8 cellular contexts compared by ENCODE assay signal in the genomic region with DNA sequence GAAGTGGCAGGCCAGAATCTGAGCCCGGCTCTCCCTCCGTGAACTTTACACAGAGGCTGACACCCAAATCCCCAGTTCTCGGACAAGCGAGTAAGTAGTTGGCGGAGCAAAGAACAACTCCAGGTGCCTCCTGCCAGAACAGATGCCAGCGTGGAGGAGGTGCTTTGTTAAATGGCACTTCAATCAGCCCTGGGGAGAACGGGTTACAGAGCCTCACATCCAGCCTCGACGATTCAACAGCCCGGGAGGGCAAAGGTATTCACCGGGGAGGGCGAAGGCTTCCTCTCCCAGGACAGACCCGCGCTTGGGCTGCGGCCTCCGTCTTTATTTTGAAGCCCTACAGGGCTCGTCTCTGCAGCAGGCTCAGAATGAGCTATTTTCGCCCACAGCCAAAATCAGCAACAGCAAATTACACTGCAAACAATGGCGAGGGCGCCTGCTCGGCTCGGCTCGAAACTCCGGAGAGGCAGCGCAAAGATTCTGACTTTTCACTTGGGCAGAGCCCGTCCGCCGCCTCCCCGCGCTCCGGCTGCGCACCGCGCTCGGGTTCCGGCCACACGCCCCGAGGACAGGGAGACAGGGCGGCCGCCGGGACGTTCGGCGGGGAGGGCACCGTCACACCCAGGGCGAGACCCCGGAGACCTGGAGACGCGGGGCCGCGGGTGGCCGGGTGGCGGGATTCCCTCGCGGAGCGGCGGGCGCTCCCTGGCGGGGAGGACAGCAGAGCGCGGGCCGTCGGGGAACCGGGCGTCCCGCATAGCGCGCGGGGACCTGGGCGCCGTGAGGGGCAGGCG. TPM values are rescaled to one million over a fixed set of nuclear protein-coding genes. Genes with fewer than 3 reads are reported as not detected.
DNase-seq lines count a peak whose midpoint lies in the region; ATAC-seq and TF ChIP-seq lines count a peak whose summit lies in the region.

No MANE protein-coding gene starts in this region.

- WGBS in liver = 4% methylated on average over 72 of the region's 72 CpGs

- TF ChIP-seq RAD21 in liver (IDR thresholded peaks at IDR 0.05) = peak; percentile 3 to 29

- no peak overlapping the region for H3K27ac Mint-ChIP-seq in CD4-positive, CD25-positive, alpha-beta regulatory T cell
- H3K27ac Mint-ChIP-seq in stimulated activated effector memory CD8-positive, alpha-beta T cell treated with anti-CD3 and anti-CD28 coated beads, Interleukin-12 subunit alpha, Interleukin-12 subunit beta, amount 100 ng/mL, for 72 hours = peak overlapping the region; percentile 73

- no peaks in the 10 kb centered on the region for H3K36me3 Mint-ChIP-seq in CD4-positive, CD25-positive, alpha-beta regulatory T cell
- no peaks in the 10 kb centered on the region for H3K36me3 Mint-ChIP-seq in stimulated activated effector memory CD8-positive, alpha-beta T cell treated with anti-CD3 and anti-CD28 coated beads, Interleukin-12 subunit alpha, Interleukin-12 subunit beta, amount 100 ng/mL, for 72 hours

- H3K27me3 Mint-ChIP-seq in CD4-positive, CD25-positive, alpha-beta regulatory T cell = peaks cover 73% of the 10 kb centered on the region

- peak overlapping the region in 1 of 2 donors; percentile 39 for H3K9ac ChIP-seq in liver (ENCODE audit: low read depth in 1 of 2, low read length in 2 of 2)

- peaks cover 37% of the 10 kb centered on the region for H3K27me3 ChIP-seq in CD4-positive, CD25-positive, alpha-beta regulatory T cell (ENCODE audit: control insufficient read depth, insufficient read depth, low read length)
- H3K27me3 ChIP-seq in dorsolateral prefrontal cortex (peaks cover 0 to 9% (median 0%) of the 10 kb centered on the region in 45 donors), liver (ENCODE audit: control insufficient read depth in 4 of 4, insufficient read depth in 4 of 4, low read length in 3 of 4) (no peaks in the 10 kb centered on the region)

- intact Hi-C loops in dorsolateral prefrontal cortex (cut with DNase I) = loop anchor here (5.0 to 10.0 kb wide), 4 partner anchors 32 to 115 kb away; no protein-coding TSS in a partner anchor

- H3K4me1 ChIP-seq in CD4-positive, CD25-positive, alpha-beta regulatory T cell (ENCODE audit: control insufficient read depth, insufficient read depth, low read length, poor library complexity, severe bottlenecking) = peaks cover 10% of the 10 kb centered on the region
- peaks cover 2 to 21% (median 4%) of the 10 kb centered on the region in 4 donors for H3K4me1 ChIP-seq in liver (ENCODE audit: control insufficient read depth in 4 of 4, insufficient read depth in 4 of 4, low read length in 3 of 4)

- peak in 51 of 56 donors; percentile 10 to 64 (median 45) for TF ChIP-seq CTCF in dorsolateral prefrontal cortex (IDR thresholded peaks at IDR 0.05 in 54 of 56, conservative IDR thresholded peaks at IDR 0.05 in 2 of 56; ENCODE audit: low read depth in 1 of 56, partially characterized antibody in 56 of 56)
- no peak for TF ChIP-seq CTCF in liver (IDR thresholded peaks at IDR 0.05; ENCODE audit: low read depth, low read length, missing input control)

- H3K9me3 Mint-ChIP-seq in CD4-positive, CD25-positive, alpha-beta regulatory T cell = peaks cover 0 to 4% (median 0%) of the 10 kb centered on the region in 7 donors
- no peaks in the 10 kb centered on the region for H3K9me3 Mint-ChIP-seq in stimulated activated effector memory CD8-positive, alpha-beta T cell treated with anti-CD3 and anti-CD28 coated beads, Interleukin-12 subunit alpha, Interleukin-12 subunit beta, amount 100 ng/mL, for 72 hours

- no peaks in the 10 kb centered on the region for H3K36me3 ChIP-seq in CD4-positive, CD25-positive, alpha-beta regulatory T cell (ENCODE audit: control insufficient read depth, insufficient read depth, low read length)
- no peaks in the 10 kb centered on the region for H3K36me3 ChIP-seq in liver (ENCODE audit: control insufficient read depth in 4 of 4, insufficient read depth in 3 of 4, low read depth in 1 of 4, low read length in 3 of 4)

- H3K4me3 ChIP-seq in CD4-positive, CD25-positive, alpha-beta regulatory T cell (ENCODE audit: low read depth, low read length) = no peak overlapping the region
- peak overlapping the region; percentile 44 to 92 (median 75) for H3K4me3 ChIP-seq in dorsolateral prefrontal cortex
- peak overlapping the region; percentile 32 to 87 (median 70) for H3K4me3 ChIP-seq in liver (ENCODE audit: low read depth in 1 of 3, low read length in 3 of 3)

- DNase-seq in CD4-positive, CD25-positive, alpha-beta regulatory T cell = peak in 2 of 3 donors; percentile 15 to 24
- DNase-seq in UCSD-AML1 (lab: John Stamatoyannopoulos, UW; ENCODE audit: unreplicated experiment) = peak; percentile 21
- peak; percentile 12 to 75 (median 42) for DNase-seq in dorsolateral prefrontal cortex
- peak; percentile 32 to 61 for DNase-seq in stimulated activated effector memory CD8-positive, alpha-beta T cell treated with anti-CD3 and anti-CD28 coated beads, Interleukin-12 subunit alpha, Interleukin-12 subunit beta, amount 100 ng/mL, for 72 hours (ENCODE audit: low spot score in 2 of 2)
- DNase-seq in NAMALWA (ENCODE audit: low spot score) = no peak

- H3K4me1 Mint-ChIP-seq in CD4-positive, CD25-positive, alpha-beta regulatory T cell = peaks cover 0 to 13% (median 5%) of the 10 kb centered on the region in 4 donors
- H3K4me1 Mint-ChIP-seq in stimulated activated effector memory CD8-positive, alpha-beta T cell treated with anti-CD3 and anti-CD28 coated beads, Interleukin-12 subunit alpha, Interleukin-12 subunit beta, amount 100 ng/mL, for 72 hours = peaks cover 35% of the 10 kb centered on the region

- H3K4me3 Mint-ChIP-seq in CD4-positive, CD25-positive, alpha-beta regulatory T cell = peak overlapping the region; percentile 26 to 72 (median 64)
- H3K4me3 Mint-ChIP-seq in stimulated activated effector memory CD8-positive, alpha-beta T cell treated with anti-CD3 and anti-CD28 coated beads, Interleukin-12 subunit alpha, Interleukin-12 subunit beta, amount 100 ng/mL, for 72 hours = peak overlapping the region; percentile 82

- no peak overlapping the region for H3K27ac ChIP-seq in CD4-positive, CD25-positive, alpha-beta regulatory T cell (ENCODE audit: insufficient read depth, low read length, poor library complexity, severe bottlenecking)
- peak overlapping the region in 58 of 59 donors; percentile 34 to 92 (median 83) for H3K27ac ChIP-seq in dorsolateral prefrontal cortex
- peak overlapping the region; percentile 60 to 61 for H3K27ac ChIP-seq in liver (ENCODE audit: low read depth in 1 of 2, low read length in 2 of 2)

- H3K9me3 ChIP-seq in CD4-positive, CD25-positive, alpha-beta regulatory T cell (ENCODE audit: control insufficient read depth in 2 of 2, low read length in 2 of 2) = no peaks in the 10 kb centered on the region
- H3K9me3 ChIP-seq in liver (ENCODE audit: control insufficient read depth in 4 of 4, low read length in 3 of 4) = no peaks in the 10 kb centered on the region

- no peak for ATAC-seq in CD4-positive, CD25-positive, alpha-beta regulatory T cell (ENCODE audit: low read depth in 2 of 2)
- ATAC-seq in GM19397 (IDR thresholded peaks at IDR 0.05; ENCODE audit: unreplicated experiment) = peak; percentile 61
- ATAC-seq in HG03520 (IDR thresholded peaks at IDR 0.05; ENCODE audit: unreplicated experiment) = peak; percentile 61
- ATAC-seq in stimulated activated effector memory CD8-positive, alpha-beta T cell treated with anti-CD3 and anti-CD28 coated beads, Interleukin-12 subunit alpha, Interleukin-12 subunit beta, amount 100 ng/mL, for 72 hours = peak; percentile 78

TF ChIP-seq in liver, 16 proteins besides CTCF, POLR2A, EP300 and RAD21:
- TF ChIP-seq EGR1 (IDR thresholded peaks at IDR 0.05; ENCODE audit: low read depth in 2 of 2) = no peak
- TF ChIP-seq RXRA (IDR thresholded peaks at IDR 0.05) = peak in 1 of 2 donors; percentile 26
- TF ChIP-seq HNF4A (conservative IDR thresholded peaks at IDR 0.05) = peak in 1 of 2 donors; percentile 34
- TF ChIP-seq YY1 (IDR thresholded peaks at IDR 0.05) = peak; percentile 50
TF ChIP-seq in liver: peak in this region for 3.

RNA-seq across cellular contexts. Expression of gene TMCC3, which starts 0.8 kb away (rescaled TPM):
- total RNA-seq in CD4-positive, CD25-positive, alpha-beta regulatory T cell = 0.32 TPM
- under 1 TPM; 0.06 to 0.83 (median 0.39) TPM for polyA plus RNA-seq in CD4-positive, CD25-positive, alpha-beta regulatory T cell
- 100 to 1,000 TPM in 1 of 120 experiments, 10 to 100 TPM in 115, 1 to 10 TPM in 4; 8.4 to 120 (median 24.4) TPM for total RNA-seq in dorsolateral prefrontal cortex
- 1 to 10 TPM; 1.4 to 2.3 TPM for total RNA-seq in liver
- polyA plus RNA-seq in liver = 1 to 10 TPM in 1 of 2 donors, under 1 TPM in 1; 0.81 to 1.5 TPM

Comparison
In these comparisons a context has a peak if more than half of its experiments do, and no peak if none do; other contexts are left out.
1. ATAC-seq: peak in GM19397 (single experiment), HG03520 (single experiment) and stimulated activated effector memory CD8-positive, alpha-beta T cell treated with anti-CD3 and anti-CD28 coated beads, Interleukin-12 subunit alpha, Interleukin-12 subunit beta, amount 100 ng/mL, for 72 hours (single experiment); none in CD4-positive, CD25-positive, alpha-beta regulatory T cell (0 of 2).